ENCODE assay signal across 2 cellular contexts in genomic region chr3:10155123-10155472, GRCh38.
A peak's percentile ranks its signal among the peaks of the same experiment; 100 is the strongest.
TF ChIP-seq lines count a peak whose summit lies in the region.

No MANE protein-coding gene starts in this region.

TF ChIP-seq in A549, 52 proteins besides CTCF, POLR2A, EP300 and RAD21:
- no peak for TF ChIP-seq BCL3 (IDR thresholded peaks at IDR 0.05)

TF ChIP-seq in K562, 482 proteins besides CTCF, POLR2A, EP300 and RAD21:
- TF ChIP-seq NRF1 (conservative IDR thresholded peaks at IDR 0.05 in 1 of 2, IDR thresholded peaks at IDR 0.05 in 1 of 2) (peak in 1 of 2 experiments; percentile 13; a peak in 1 of 4 replicates), BACH1 (tag; IDR thresholded peaks at IDR 0.05) (no peak), CXXC5 (CRISPR knock-in tag; IDR thresholded peaks at IDR 0.05) (0 out of 2 replicates have a peak, but pooled peaks have one; percentile 18), IFI16 (CRISPR knock-in tag; IDR thresholded peaks at IDR 0.05) (no peak), SUPT5H (IDR thresholded peaks at IDR 0.05) (0 out of 2 replicates have a peak, but pooled peaks have one; percentile 24), POLR2AphosphoS5 (IDR thresholded peaks at IDR 0.05; ENCODE audit: control insufficient read depth, insufficient read depth, low read depth, low read length) (peak; percentile 5; the same call in 1 of the 2 replicates), SP1 (CRISPR knock-in tag; IDR thresholded peaks at IDR 0.05) (no peak), ZNF384 (IDR thresholded peaks at IDR 0.05; ENCODE audit: low read depth, low read length) (peak; percentile 50; the same call in 1 of the 2 replicates), POLR2G (IDR thresholded peaks at IDR 0.05; ENCODE audit: low read depth, low read length) (peak; percentile 54), TFAP4 (CRISPR knock-in tag; IDR thresholded peaks at IDR 0.05; ENCODE audit: borderline replicate concordance) (0 out of 2 replicates have a peak, but pooled peaks have one; percentile 16), NEUROD1 (IDR thresholded peaks at IDR 0.05; ENCODE audit: borderline replicate concordance, low read depth, low read length, partially characterized antibody) (no peak), KHSRP (IDR thresholded peaks at IDR 0.05) (0 out of 2 replicates have a peak, but pooled peaks have one; percentile 6)
TF ChIP-seq in K562: peak in this region for 8.
